Comparison of ENCODE assay signal across 9 cellular contexts in genomic region chr12:100404769-100405407, GRCh38. TPM values are rescaled to one million over a fixed set of nuclear protein-coding genes. Genes with fewer than 3 reads are reported as not detected.
A peak's percentile ranks its signal among the peaks of the same experiment; 100 is the strongest.
DNase-seq lines count a peak whose midpoint lies in the region; ATAC-seq lines count a peak whose summit lies in the region.
"Had no signal": no experiment of that assay in that cellular context is flagged by ENCODE, and none has a peak within 500 bp of the region (broad histone marks: within the 10 kb centered on the region; RNA-seq: fewer than 3 reads in every experiment).

No MANE protein-coding gene starts in this region.

- no peaks in the 10 kb centered on the region for H3K9me3 Mint-ChIP-seq in activated CD4-positive, alpha-beta T cell treated with anti-CD3 and anti-CD28 coated beads, Interleukin-2, amount 10 ng/mL, durations not matched to agents 24 days and 14 days
- H3K9me3 Mint-ChIP-seq: T-cell had no signal

- H3K4me1 Mint-ChIP-seq in activated CD4-positive, alpha-beta T cell treated with anti-CD3 and anti-CD28 coated beads, Interleukin-2, amount 10 ng/mL, durations not matched to agents 24 days and 14 days = no peaks in the 10 kb centered on the region
- H3K4me1 Mint-ChIP-seq: T-cell had no signal

- H3K27me3 Mint-ChIP-seq in activated CD4-positive, alpha-beta T cell treated with anti-CD3 and anti-CD28 coated beads, Interleukin-2, amount 10 ng/mL, durations not matched to agents 24 days and 14 days = peaks cover 13% of the 10 kb centered on the region

- H3K27ac Mint-ChIP-seq in activated CD4-positive, alpha-beta T cell treated with anti-CD3 and anti-CD28 coated beads, Interleukin-2, amount 10 ng/mL, durations not matched to agents 24 days and 14 days = no peak overlapping the region
- H3K27ac Mint-ChIP-seq: T-cell had no signal

- intact Hi-C loops in activated CD4-positive, alpha-beta T cell treated with anti-CD3 and anti-CD28 coated beads, Interleukin-2, amount 10 ng/mL, durations not matched to agents 24 days and 14 days (cut with micrococcal nuclease) = loop anchor here (1.0 kb wide), 1 partner anchor 171 kb away; no protein-coding TSS in a partner anchor

- H3K4me3 Mint-ChIP-seq in activated CD4-positive, alpha-beta T cell treated with anti-CD3 and anti-CD28 coated beads, Interleukin-2, amount 10 ng/mL, durations not matched to agents 24 days and 14 days = no peak overlapping the region
- H3K4me3 Mint-ChIP-seq: T-cell had no signal

- no peaks in the 10 kb centered on the region for H3K36me3 Mint-ChIP-seq in activated CD4-positive, alpha-beta T cell treated with anti-CD3 and anti-CD28 coated beads, Interleukin-2, amount 10 ng/mL, durations not matched to agents 24 days and 14 days (ENCODE audit: low read depth)
- H3K36me3 Mint-ChIP-seq: T-cell had no signal

- ATAC-seq in GM19328 (IDR thresholded peaks at IDR 0.05; ENCODE audit: unreplicated experiment) (peak; percentile 53), GM18517 (IDR thresholded peaks at IDR 0.05; ENCODE audit: unreplicated experiment) (no peak)
- ATAC-seq: T-cell had no signal

- DNase-seq in DMS53 (lab: John Stamatoyannopoulos, UW) (peak; percentile 82), Kasumi-1 (lab: John Stamatoyannopoulos, UW) (peak; percentile 74 to 91), iPS-NIHi11 (ENCODE audit: low spot score) (peak; percentile 78), NCI-H510A (lab: John Stamatoyannopoulos, UW) (no peak), cortex of kidney (lab: John Stamatoyannopoulos, UW) (no peak)
- DNase-seq in activated CD4-positive, alpha-beta T cell treated with anti-CD3 and anti-CD28 coated beads, Interleukin-2, amount 10 ng/mL, durations not matched to agents 24 days and 14 days = peak; percentile 82

RNA-seq across cellular contexts. Expression of gene SLC17A8, which starts 48.0 kb away (rescaled TPM):
- not detected in 2 replicates for total RNA-seq in activated CD4-positive, alpha-beta T cell treated with anti-CD3 and anti-CD28 coated beads, Interleukin-2, amount 10 ng/mL, durations not matched to agents 24 days and 14 days
- total RNA-seq: T-cell had no signal

Comparison
In these comparisons a context has a peak if more than half of its experiments do, and no peak if none do; other contexts are left out.
1. DNase-seq: peak in DMS53 (single experiment), Kasumi-1 (2 of 2), activated CD4-positive, alpha-beta T cell treated with anti-CD3 and anti-CD28 coated beads, Interleukin-2, amount 10 ng/mL, durations not matched to agents 24 days and 14 days (single experiment) and iPS-NIHi11 (single experiment); none in NCI-H510A (single experiment) and cortex of kidney (single experiment).